In genomic region chr17:80023261-80024205, GRCh38 we compare ENCODE assay signal across 12 cellular contexts. TPM values are rescaled to one million over a fixed set of nuclear protein-coding genes. Genes with fewer than 3 reads are reported as not detected.
A peak's percentile ranks its signal among the peaks of the same experiment; 100 is the strongest.
DNase-seq lines count a peak whose midpoint lies in the region; ATAC-seq and TF ChIP-seq lines count a peak whose summit lies in the region.
"Had no signal": no experiment of that assay in that cellular context is flagged by ENCODE, and none has a peak within 500 bp of the region (broad histone marks: within the 10 kb centered on the region; RNA-seq: fewer than 3 reads in every experiment).

No MANE protein-coding gene starts in this region.

- TF ChIP-seq CTCF in coronary artery (IDR thresholded peaks at IDR 0.05) = no peak
- no peak for TF ChIP-seq CTCF in lower lobe of right lung (IDR thresholded peaks at IDR 0.05)
- TF ChIP-seq CTCF in tibial nerve (IDR thresholded peaks at IDR 0.05) = no peak

- peak overlapping the region in 1 of 2 donors; percentile 41 for H3K27ac ChIP-seq in coronary artery
- no peak overlapping the region for H3K27ac ChIP-seq in lower lobe of right lung
- peak overlapping the region; percentile 20 to 75 (median 40) for H3K27ac ChIP-seq in tibial nerve
- H3K27ac ChIP-seq: 22Rv1 had no signal

- no peak for TF ChIP-seq EP300 in tibial nerve (IDR thresholded peaks at IDR 0.05)

- H3K27me3 ChIP-seq in lower lobe of right lung (ENCODE audit: low read depth) = no peaks in the 10 kb centered on the region
- H3K27me3 ChIP-seq in tibial nerve = no peaks in the 10 kb centered on the region
- H3K27me3 ChIP-seq in MG63 = no peaks in the 10 kb centered on the region

- H3K4me1 ChIP-seq in lower lobe of right lung (peaks cover 14% of the 10 kb centered on the region), tibial nerve (peaks cover 0 to 64% (median 11%) of the 10 kb centered on the region in 4 donors)

- intact Hi-C loops in lower lobe of right lung (cut with DNase I) = no loop called here
- intact Hi-C loops in posterior vena cava (cut with DNase I) = no loop called here

- no peaks in the 10 kb centered on the region for H3K36me3 ChIP-seq in lower lobe of right lung
- peaks cover 0 to 3% (median 0%) of the 10 kb centered on the region in 3 donors for H3K36me3 ChIP-seq in tibial nerve
- peaks cover 5% of the 10 kb centered on the region; the same call in 1 of the 2 replicates for H3K36me3 ChIP-seq in MG63

- 75 to 80% methylated on average over 38 to 45 of the region's 53 CpGs for WGBS in tibial nerve, 2 donors

- DNase-seq in DMS 273 (lab: John Stamatoyannopoulos, UW; ENCODE audit: unreplicated experiment) (peak; percentile 73), DMS 273 treated with DMSO at 0.1 percent for 48 hours (lab: John Stamatoyannopoulos, UW) (no peak), coronary artery (ENCODE audit: low spot score) (no peak), lower lobe of right lung (no peak), tibial nerve (ENCODE audit: low spot score in 2 of 2) (no peak), posterior vena cava (ENCODE audit: low spot score) (no peak), hippocampal formation (lab: John Stamatoyannopoulos, UW) (no peak), MG63 (no peak)
- DNase-seq: NCI-H2029 treated with DMSO at 0.1 percent for 48 hours; stimulated activated CD4-positive, alpha-beta T cell treated with anti-CD3 and anti-CD28 coated beads, Interleukin-1b, Interleukin-23, amount 100 ng/mL, for 48 hours; stimulated activated naive B cell treated with anti-CD40 and anti-IgM and Interleukin-4, amounts not matched to agents 10 μg/mL and 1 μg/mL and 100 μg/mL, for 72 hours had no signal

- peak; percentile 33 to 39 for ATAC-seq in lower lobe of right lung
- ATAC-seq: stimulated activated naive B cell treated with anti-CD40 and anti-IgM and Interleukin-4, amounts not matched to agents 10 μg/mL and 1 μg/mL and 100 μg/mL, for 72 hours had no signal

- no peak for TF ChIP-seq POLR2A in tibial nerve (IDR thresholded peaks at IDR 0.05)

- H3K4me3 ChIP-seq in coronary artery (peak overlapping the region; percentile 37), lower lobe of right lung (peak overlapping the region; percentile 8), tibial nerve (peak overlapping the region in 1 of 4 donors; percentile 27), MG63 (no peak overlapping the region)

- H3K9me3 ChIP-seq in lower lobe of right lung (no peaks in the 10 kb centered on the region), tibial nerve (no peaks in the 10 kb centered on the region), MG63 (no peaks in the 10 kb centered on the region)

RNA-seq across cellular contexts. Expression of gene TBC1D16, which starts 12.1 kb away (rescaled TPM):
- total RNA-seq in lower lobe of right lung = 24.7 TPM
- total RNA-seq in tibial nerve = 10 to 100 TPM; 48.3 to 68.4 (median 58.1) TPM
- total RNA-seq in posterior vena cava = 10 to 100 TPM; 38.9 to 57.9 TPM
- total RNA-seq in MG63 (2014; rRNA removed; shearing (Covaris generic); ENCODE audit: low replicate concordance) = 15.0 and 23.6 TPM in 2 replicates

RNA-seq across cellular contexts. Expression of gene CCDC40, which starts 12.9 kb away (rescaled TPM):
- total RNA-seq in lower lobe of right lung = 14.1 TPM
- total RNA-seq in tibial nerve = 10 to 100 TPM in 3 of 4 donors, 1 to 10 TPM in 1; 7.1 to 13.8 (median 12.0) TPM
- 10 to 100 TPM in 1 of 2 donors, 1 to 10 TPM in 1; 6.2 to 10.4 TPM for total RNA-seq in posterior vena cava
- 5.4 and 9.7 TPM in 2 replicates for total RNA-seq in MG63 (2014; rRNA removed; shearing (Covaris generic); ENCODE audit: low replicate concordance)
